Comparison of ENCODE assay signal across 20 cellular contexts in genomic region chr14:65975865-65976264, GRCh38.
DNase-seq lines count a peak whose midpoint lies in the region; ATAC-seq, FAIRE-seq and TF ChIP-seq lines count a peak whose summit lies in the region.
"Had no signal": no experiment of that assay in that cellular context is flagged by ENCODE, and none has a peak within 500 bp of the region (broad histone marks: within the 10 kb centered on the region; RNA-seq: fewer than 3 reads in every experiment).

No MANE protein-coding gene starts in this region.

- peaks cover 8 to 14% of the 10 kb centered on the region in 2 donors for H3K9me3 Mint-ChIP-seq in activated naive CD4-positive, alpha-beta T cell treated with anti-CD3 and anti-CD28 coated beads, Interleukin-2, amount 50 U/mL, for 72 hours

- H3K27ac ChIP-seq in SK-N-MC: 0 out of 2 replicates have a peak overlapping the region, but pooled peaks have one; percentile 88
- no peak overlapping the region for H3K27ac ChIP-seq in upper lobe of right lung
- H3K27ac ChIP-seq in right cardiac atrium (ENCODE audit: low read length): no peak overlapping the region
- H3K27ac ChIP-seq: BLaER1, C4-2B, GM23248 had no signal

- DNase-seq in GM19239 (ENCODE audit: insufficient read length, low spot score) (no peak), SK-N-MC (ENCODE audit: low read depth, low spot score) (no peak), upper lobe of right lung (no peak), right cardiac atrium (no peak), inferior parietal cortex (ENCODE audit: extremely low spot score) (no peak)
- no peak for DNase-seq in activated naive CD4-positive, alpha-beta T cell treated with anti-CD3 and anti-CD28 coated beads, Interleukin-2, amount 50 U/mL, for 72 hours (ENCODE audit: low spot score in 2 of 2)
- DNase-seq: Caco-2; CD4-positive, CD25-positive, alpha-beta regulatory T cell; CD8-positive, alpha-beta T cell; DMS153; DND-41; GM23248; H7; HCEC 1CT had no signal

- H3K36me3 Mint-ChIP-seq in activated naive CD4-positive, alpha-beta T cell treated with anti-CD3 and anti-CD28 coated beads, Interleukin-2, amount 50 U/mL, for 72 hours: peaks cover 9 to 11% of the 10 kb centered on the region in 2 donors
- H3K36me3 Mint-ChIP-seq: CD4-positive, CD25-positive, alpha-beta regulatory T cell had no signal

- H3K36me3 ChIP-seq in SK-N-MC (ENCODE audit: insufficient read depth, low read length) (no peaks in the 10 kb centered on the region), upper lobe of right lung (no peaks in the 10 kb centered on the region)
- H3K36me3 ChIP-seq: BLaER1 had no signal

- ATAC-seq in upper lobe of right lung (peak; percentile 10), right cardiac atrium (no peak)
- ATAC-seq in activated naive CD4-positive, alpha-beta T cell treated with anti-CD3 and anti-CD28 coated beads, Interleukin-2, amount 50 U/mL, for 72 hours: no peak
- ATAC-seq: CD8-positive, alpha-beta T cell had no signal

- H3K27me3 ChIP-seq in upper lobe of right lung (no peaks in the 10 kb centered on the region), right cardiac atrium (ENCODE audit: control insufficient read depth, insufficient read depth) (no peaks in the 10 kb centered on the region)
- H3K27me3 ChIP-seq: BLaER1 had no signal

- intact Hi-C loops in upper lobe of right lung (cut with DNase I) (no loop called here), right cardiac atrium (cut with DNase I) (no loop called here)

- H3K9ac ChIP-seq in SK-N-MC (ENCODE audit: insufficient read length): no peak overlapping the region
- H3K9ac ChIP-seq: BLaER1, GM23248 had no signal

- H3K9me3 ChIP-seq in SK-N-MC (ENCODE audit: low read depth, low read length) (no peaks in the 10 kb centered on the region), upper lobe of right lung (peaks cover 4% of the 10 kb centered on the region), right cardiac atrium (ENCODE audit: control insufficient read depth, low read length) (no peaks in the 10 kb centered on the region)
- H3K9me3 ChIP-seq: Caco-2 had no signal

- no peak for TF ChIP-seq CTCF in upper lobe of right lung (IDR thresholded peaks at IDR 0.05)

- FAIRE-seq in GM19239 (lab: Jason Lieb, UNC): peak; percentile 52
- FAIRE-seq: G401.6, GM12892, H1 had no signal

- WGBS in right cardiac atrium: 47% methylated on average over 3 of the region's 3 CpGs

- no peaks in the 10 kb centered on the region for H3K4me1 ChIP-seq in upper lobe of right lung
- no peaks in the 10 kb centered on the region for H3K4me1 ChIP-seq in right cardiac atrium (ENCODE audit: control insufficient read depth, insufficient read depth, low read length)
- H3K4me1 ChIP-seq: BLaER1, Caco-2 had no signal

- no peak overlapping the region for H3K27ac Mint-ChIP-seq in activated naive CD4-positive, alpha-beta T cell treated with anti-CD3 and anti-CD28 coated beads, Interleukin-2, amount 50 U/mL, for 72 hours
- H3K27ac Mint-ChIP-seq: B cell; CD4-positive, CD25-positive, alpha-beta regulatory T cell; CD8-positive, alpha-beta T cell had no signal

- H3K4me3 ChIP-seq in SK-N-MC: peak overlapping the region; percentile 71
- no peak overlapping the region for H3K4me3 ChIP-seq in upper lobe of right lung
- no peak overlapping the region for H3K4me3 ChIP-seq in right cardiac atrium (ENCODE audit: low read length)
- H3K4me3 ChIP-seq: BLaER1, GM23248 had no signal
